In genomic region chr15:59656935-59657634, GRCh38 we compare ENCODE assay signal across 8 cellular contexts. TPM values are rescaled to one million over a fixed set of nuclear protein-coding genes. Genes with fewer than 3 reads are reported as not detected.
DNase-seq lines count a peak whose midpoint lies in the region; ATAC-seq and TF ChIP-seq lines count a peak whose summit lies in the region.

TSS of gene GTF2A2 (minus strand) at chr15:59657515. CDS start at chr15:59652277, 5,238 bp downstream.

- H3K4me2 ChIP-seq in parathyroid adenoma (ENCODE audit: low read length): peak within 1 kb of the TSS; percentile 63

- H3K27ac Mint-ChIP-seq in T-cell: peak within 1 kb of the TSS; percentile 60 to 81

- H3K27ac ChIP-seq in adipose tissue (ENCODE audit: low read depth, low read length) (no peak within 1 kb of the TSS), parathyroid adenoma (peak within 1 kb of the TSS; percentile 47), tibial nerve (peak within 1 kb of the TSS; percentile 61 to 94 (median 90))

- in situ Hi-C loops in GM13977 (cut with MboI; ENCODE audit: low pct_unique_long_range_greater_than_20kb, low sequenced_read_pairs, unreplicated experiment): no loop called here

- whole genome bisulfite sequencing in adipose tissue, 3 donors: 0% methylated on average over 50 to 58 of the region's 58 CpGs
- WGBS in tibial nerve, 2 donors: 0 to 1% methylated on average over 47 to 55 of the region's 58 CpGs

- peak; percentile 70 to 81 for TF ChIP-seq EP300 in tibial nerve (IDR thresholded peaks at IDR 0.05)

- no peaks in the 10 kb centered on the region for H3K27me3 Mint-ChIP-seq in T-cell

- H3K9me3 Mint-ChIP-seq in T-cell: no peaks in the 10 kb centered on the region

- H3K9ac ChIP-seq in parathyroid adenoma: peak within 1 kb of the TSS; percentile 61

- H3K79me2 ChIP-seq in parathyroid adenoma: peaks cover 3% of the 10 kb centered on the region

- H3K9me3 ChIP-seq in parathyroid adenoma (ENCODE audit: control insufficient read depth, low read length) (no peaks in the 10 kb centered on the region), tibial nerve (peaks cover 0 to 1% (median 0%) of the 10 kb centered on the region in 4 donors)

- peaks cover 20% of the 10 kb centered on the region for H3K36me3 Mint-ChIP-seq in T-cell

- peak in 1 of 2 donors; percentile 64 for TF ChIP-seq POLR2A in tibial nerve (IDR thresholded peaks at IDR 0.05)

- TF ChIP-seq CTCF in GM13977 (IDR thresholded peaks at IDR 0.05; ENCODE audit: extremely low read depth, insufficient read depth, missing control alignments): no peak
- TF ChIP-seq CTCF in parathyroid adenoma (IDR thresholded peaks at IDR 0.05): no peak
- TF ChIP-seq CTCF in tibial nerve (IDR thresholded peaks at IDR 0.05): peak in 1 of 5 experiments; percentile 5

- H3K4me1 Mint-ChIP-seq in T-cell: peaks cover 4 to 15% (median 12%) of the 10 kb centered on the region in 3 donors

- H2AFZ ChIP-seq in parathyroid adenoma: peak within 1 kb of the TSS; percentile 89

- peak within 1 kb of the TSS; percentile 95 for H3K4me3 ChIP-seq in parathyroid adenoma (ENCODE audit: low read depth, low read length)
- H3K4me3 ChIP-seq in tibial nerve: peak within 1 kb of the TSS; percentile 83 to 99 (median 89)

- H3K27me3 ChIP-seq in parathyroid adenoma (ENCODE audit: control insufficient read depth, insufficient read depth, low read length) (no peaks in the 10 kb centered on the region), tibial nerve (no peaks in the 10 kb centered on the region)

- CTCF ChIA-PET in T-cell (lab: Charles Lee): interaction anchor here in 1 of 2 donors (0.6 to 1.4 kb wide), 6 partner anchors 8 to 1066 kb away, joined by 3 to 5 read pairs (median 3); partner anchors contain the start of gene BNIP2

- peak within 1 kb of the TSS in 1 of 3 donors; percentile 44 for H3K4me3 Mint-ChIP-seq in T-cell

- ATAC-seq in HG02870 (IDR thresholded peaks at IDR 0.05; ENCODE audit: unreplicated experiment) (peak; percentile 96), T-cell (replicated peaks in 1 of 4) (peak; percentile 99)

- POLR2A ChIA-PET in T-cell (lab: Charles Lee): interaction anchor here (0.6 to 1.1 kb wide), 4 partner anchors 9 to 108 kb away, joined by 3 to 4 read pairs (median 3); no protein-coding TSS in a partner anchor

- H3K36me3 ChIP-seq in parathyroid adenoma (ENCODE audit: control insufficient read depth, insufficient read depth, low read length): no peaks in the 10 kb centered on the region
- H3K36me3 ChIP-seq in tibial nerve: peaks cover 0 to 32% (median 0%) of the 10 kb centered on the region in 3 donors

- H3K4me1 ChIP-seq in parathyroid adenoma: no peaks in the 10 kb centered on the region
- peaks cover 0 to 42% (median 18%) of the 10 kb centered on the region in 4 donors for H3K4me1 ChIP-seq in tibial nerve

- intact Hi-C loops in cardiac septum (cut with DNase I): loop anchor here (1.0 kb wide), 1 partner anchor 32 kb away; the partner anchor contains the start of gene BNIP2

- DNase-seq in GM13977 (ENCODE audit: low spot score) (peak; percentile 95), NCI-H146 (lab: John Stamatoyannopoulos, UW) (peak; percentile 92), T-cell (peak; percentile 80 to 94 (median 89)), cardiac septum (ENCODE audit: low spot score) (peak; percentile 98), tibial nerve (ENCODE audit: low spot score in 2 of 2) (peak; percentile 84)

RNA-seq across cellular contexts. Expression of gene GTF2A2, which starts in this region (rescaled TPM):
- 10 to 100 TPM; 44.1 to 70.6 (median 53.3) TPM for total RNA-seq in T-cell
- polyA plus RNA-seq in adipose tissue: 100 to 1,000 TPM in 1 of 3 donors, 10 to 100 TPM in 2; 27.8 to 106 (median 78.1) TPM
- 105 TPM for total RNA-seq in cardiac septum
- total RNA-seq in tibial nerve: 10 to 100 TPM; 13.1 to 49.8 (median 22.9) TPM
